ENCODE assay signal across 37 cellular contexts in genomic region chr12:9211687-9212086, GRCh38. TPM values are rescaled to one million over a fixed set of nuclear protein-coding genes. Genes with fewer than 3 reads are reported as not detected.
"Had no signal": no experiment of that assay in that cellular context is flagged by ENCODE, and none has a peak within 500 bp of the region (broad histone marks: within the 10 kb centered on the region; RNA-seq: fewer than 3 reads in every experiment).

No MANE protein-coding gene starts in this region.

- ATAC-seq: activated naive CD4-positive, alpha-beta T cell treated with anti-CD3 and anti-CD28 coated beads, Interleukin-2, amount 50 U/mL, for 72 hours; activated naive CD8-positive, alpha-beta T cell treated with anti-CD3 and anti-CD28 coated beads, Interleukin-2, amount 50 U/mL, for 24 hours; activated T-cell treated with anti-CD3 and anti-CD28 coated beads, Interleukin-2, amount 50 U/mL, for 4 hours; activated T-cell treated with anti-CD3 and anti-CD28 coated beads, Interleukin-2, amount 50 U/mL, for 72 hours; activated T-helper 17 cell treated with anti-CD3 and anti-CD28 coated beads, Interleukin-2, amount 50 U/mL, for 72 hours; body of pancreas had no signal

- DNase-seq: activated effector memory CD4-positive, alpha-beta T cell treated with anti-CD3 and anti-CD28 coated beads, Interleukin-2, amount 50 U/mL, for 16 hours; activated effector memory CD4-positive, alpha-beta T cell treated with Interleukin-2 at 50 U/mL for 16 hours; activated gamma-delta T cell; activated gamma-delta T cell treated with Interleukin-2 at 50 U/mL for 16 hours; activated naive CD4-positive, alpha-beta T cell; activated naive CD4-positive, alpha-beta T cell treated with anti-CD3 and anti-CD28 coated beads for 36 hours; activated naive CD4-positive, alpha-beta T cell treated with anti-CD3 and anti-CD28 coated beads, Interleukin-2, amount 10 ng/mL, durations not matched to agents 7 days and 5 days; activated naive CD4-positive, alpha-beta T cell treated with anti-CD3 and anti-CD28 coated beads, Interleukin-2, amount 50 U/mL, for 16 hours; activated naive CD4-positive, alpha-beta T cell treated with Interleukin-2 at 50 U/mL for 16 hours; activated naive CD8-positive, alpha-beta T cell treated with anti-CD3 and anti-CD28 coated beads for 36 hours; activated naive CD8-positive, alpha-beta T cell treated with anti-CD3 and anti-CD28 coated beads, Interleukin-2, amount 10 ng/mL, durations not matched to agents 7 days and 5 days; activated naive CD8-positive, alpha-beta T cell treated with anti-CD3 and anti-CD28 coated beads, Interleukin-2, amount 50 U/mL, for 24 hours; activated T-cell treated with anti-CD3 and anti-CD28 coated beads, Interleukin-2, amount 50 U/mL, for 1 hour; activated T-cell treated with anti-CD3 and anti-CD28 coated beads, Interleukin-2, amount 50 U/mL, for 24 hours; activated T-cell treated with anti-CD3 and anti-CD28 coated beads, Interleukin-2, amount 50 U/mL, for 4 hours; activated T-cell treated with anti-CD3 and anti-CD28 coated beads, Interleukin-2, amount 50 U/mL, for 48 hours; activated T-cell treated with anti-CD3 and anti-CD28 coated beads, Interleukin-2, amount 50 U/mL, for 72 hours; adrenal gland; amniotic stem cell; amygdala; anterior cingulate cortex; aorta; body of pancreas; brain microvascular endothelial cell; caudate nucleus; central memory CD4-positive, alpha-beta T cell; cerebellar nuclear complex had no signal

RNA-seq across cellular contexts. Expression of gene PZP, which starts 3.5 kb away (rescaled TPM):
- total RNA-seq: activated naive CD4-positive, alpha-beta T cell treated with anti-CD3 and anti-CD28 coated beads for 36 hours; activated naive CD4-positive, alpha-beta T cell treated with anti-CD3 and anti-CD28 coated beads, Interleukin-2, amount 50 U/mL, for 72 hours; activated naive CD8-positive, alpha-beta T cell treated with anti-CD3 and anti-CD28 coated beads for 36 hours; activated naive CD8-positive, alpha-beta T cell treated with anti-CD3 and anti-CD28 coated beads, Interleukin-2, amount 10 ng/mL, durations not matched to agents 7 days and 5 days; activated T-cell treated with anti-CD3 and anti-CD28 coated beads, Interleukin-2, amount 50 U/mL, for 4 hours; activated T-cell treated with anti-CD3 and anti-CD28 coated beads, Interleukin-2, amount 50 U/mL, for 72 hours; activated T-helper 1 cell treated with anti-CD3 and anti-CD28 coated beads, Interleukin-12 subunit alpha, Interleukin-12 subunit beta, Interleukin-2, Interleukin-4 antibody, amounts not matched to agents 30 ng/mL and 10 ng/mL and 1 ng/mL, durations not matched to agents 14 hours and 24 hours and 36 hours; activated T-helper 17 cell treated with anti-CD3 and anti-CD28 coated beads, Interleukin-2, amount 50 U/mL, for 72 hours; activated T-helper 2 cell treated with anti-CD3 and anti-CD28 coated beads, Interferon-gamma antibody, Interleukin-2, Interleukin-4, amounts not matched to agents 10 μg/mL and 5 μg/mL and 100 μg/mL, durations not matched to agents 14 hours and 24 hours and 36 hours; ascending aorta; astrocyte; body of pancreas; bronchial epithelial cell; cardiac muscle cell; cerebellum; chondrocyte had no signal
